8 cellular contexts compared by ENCODE assay signal in the genomic region with DNA sequence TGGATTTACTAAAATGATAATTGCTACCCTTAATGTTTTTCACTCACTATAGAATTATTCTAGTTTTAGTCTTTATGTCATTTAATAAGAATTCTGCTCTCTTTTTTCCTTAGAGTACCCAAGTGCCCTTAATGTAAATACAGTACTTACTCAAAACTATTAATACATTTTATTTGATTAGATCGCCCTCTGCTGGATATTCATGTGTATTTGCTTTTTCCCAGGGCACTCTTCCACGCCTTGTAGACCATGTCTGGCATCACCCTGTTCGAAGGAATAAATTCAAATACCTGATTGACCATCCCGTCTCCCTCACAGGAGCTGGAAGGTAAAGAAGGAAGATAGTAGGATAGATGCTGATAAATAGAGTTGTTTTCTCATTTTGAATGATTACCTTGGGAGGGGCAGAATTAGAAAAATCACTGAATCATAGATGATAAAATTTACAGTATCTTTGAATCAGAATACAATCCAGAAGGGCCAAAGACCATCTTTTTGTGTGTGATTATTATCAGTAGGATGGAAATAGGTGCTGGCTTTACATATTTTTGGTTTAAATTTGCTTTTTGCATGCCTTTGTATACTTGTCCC. TPM values are rescaled to one million over a fixed set of nuclear protein-coding genes. Genes with fewer than 3 reads are reported as not detected.
DNase-seq lines count a peak whose midpoint lies in the region; ATAC-seq, FAIRE-seq and TF ChIP-seq lines count a peak whose summit lies in the region.

No MANE protein-coding gene starts in this region.

- intact Hi-C loops in CD4-positive, alpha-beta T cell (cut with DNase I, micrococcal nuclease), result loop anchor here (1.0 to 10.0 kb wide), 14 partner anchors 75 to 1132 kb away; a partner anchor contains a TSS

- peaks cover 14% of the 10 kb centered on the region for H3K4me1 Mint-ChIP-seq in CD4-positive, alpha-beta T cell (ENCODE audit: low read depth)

- H3K36me3 ChIP-seq in RWPE2 (ENCODE audit: low read depth) (no peaks in the 10 kb centered on the region), bronchial epithelial cell (ENCODE audit: control insufficient read depth, insufficient read depth, low read length) (no peaks in the 10 kb centered on the region), kidney epithelial cell (ENCODE audit: control insufficient read depth, insufficient read depth, low read length) (no peaks in the 10 kb centered on the region), thoracic aorta (no peaks in the 10 kb centered on the region)

- H3K27ac ChIP-seq in CD4-positive, alpha-beta T cell (ENCODE audit: low read depth, low read length), result no peak overlapping the region
- H3K27ac ChIP-seq in RWPE2 (ENCODE audit: poor library complexity, severe bottlenecking) (no peak overlapping the region), thoracic aorta (peak overlapping the region in 1 of 2 donors; percentile 58)

- no peak for FAIRE-seq in bronchial epithelial cell (lab: Jason Lieb, UNC)

- peaks cover 7% of the 10 kb centered on the region for H3K36me3 Mint-ChIP-seq in CD4-positive, alpha-beta T cell (ENCODE audit: low read depth)

- DNase-seq in CD4-positive, alpha-beta T cell, result peak in 4 of 10 experiments; percentile 5 to 17 (median 10)
- peak; percentile 84 for DNase-seq in NCI-H1092 treated with DMSO at 0.1 percent for 48 hours (lab: John Stamatoyannopoulos, UW)
- DNase-seq in RWPE2 (ENCODE audit: low spot score), result no peak
- peak; percentile 67 for DNase-seq in bronchial epithelial cell (ENCODE audit: low read depth)
- DNase-seq in kidney epithelial cell (ENCODE audit: low read depth), result no peak
- DNase-seq in thoracic aorta (ENCODE audit: low spot score), result no peak

- no peaks in the 10 kb centered on the region for H3K4me1 ChIP-seq in RWPE2 (ENCODE audit: insufficient read depth, poor library complexity, severe bottlenecking)
- peaks cover 5 to 18% of the 10 kb centered on the region in 2 donors for H3K4me1 ChIP-seq in thoracic aorta (ENCODE audit: control insufficient read depth in 1 of 2, low read depth in 2 of 2)

- peak overlapping the region; percentile 1 for H3K4me3 Mint-ChIP-seq in CD4-positive, alpha-beta T cell

- peak; percentile 81 for TF ChIP-seq CTCF in CD4-positive, alpha-beta T cell (IDR thresholded peaks at IDR 0.05)
- TF ChIP-seq CTCF in RWPE2 (IDR thresholded peaks at IDR 0.05; ENCODE audit: poor library complexity, severe bottlenecking) (peak; percentile 85), bronchial epithelial cell (IDR thresholded peaks at IDR 0.05; ENCODE audit: insufficient read depth, low read length, severe bottlenecking) (peak; percentile 37), kidney epithelial cell (IDR thresholded peaks at IDR 0.05; ENCODE audit: insufficient read depth, low read length, poor library complexity, severe bottlenecking) (peak; percentile 44), thoracic aorta (IDR thresholded peaks at IDR 0.05) (peak; percentile 78)

- CTCF ChIA-PET in CD4-positive, alpha-beta T cell (lab: Charles Lee), result interaction anchor here (0.7 to 1.5 kb wide), 4 partner anchors 249 to 367 kb away, joined by 3 to 8 read pairs (median 4); no protein-coding TSS in a partner anchor

- no peak overlapping the region for H3K27ac Mint-ChIP-seq in CD4-positive, alpha-beta T cell

- ATAC-seq in CD4-positive, alpha-beta T cell (ENCODE audit: poor library complexity), result no peak
- peak; percentile 32 for ATAC-seq in GM18867 (IDR thresholded peaks at IDR 0.05; ENCODE audit: unreplicated experiment)
- ATAC-seq in RWPE2 (ENCODE audit: low read depth), result peak; percentile 58
- ATAC-seq in thoracic aorta (ENCODE audit: insufficient number of reproducible peaks, low FRiP score, low read depth), result peak; percentile 81
- ATAC-seq in GM21381 (IDR thresholded peaks at IDR 0.05; ENCODE audit: unreplicated experiment), result no peak

- no peaks in the 10 kb centered on the region for H3K9me3 Mint-ChIP-seq in CD4-positive, alpha-beta T cell

- no peaks in the 10 kb centered on the region for H3K27me3 ChIP-seq in CD4-positive, alpha-beta T cell (ENCODE audit: control insufficient read depth, insufficient read depth, low read length)
- H3K27me3 ChIP-seq in RWPE2 (ENCODE audit: insufficient read depth, poor library complexity, severe bottlenecking) (no peaks in the 10 kb centered on the region), bronchial epithelial cell (ENCODE audit: control insufficient read depth, insufficient read depth, low read length) (no peaks in the 10 kb centered on the region), kidney epithelial cell (ENCODE audit: control insufficient read depth, insufficient read depth, low read length) (no peaks in the 10 kb centered on the region), thoracic aorta (replicated peaks; ENCODE audit: insufficient read depth) (no peaks in the 10 kb centered on the region)

- POLR2A ChIA-PET in CD4-positive, alpha-beta T cell (lab: Charles Lee), result interaction anchor here (0.7 kb wide), 1 partner anchor 16 kb away, joined by 3 read pairs; no protein-coding TSS in a partner anchor

- no peak overlapping the region for H3K4me3 ChIP-seq in RWPE2 (ENCODE audit: severe bottlenecking)
- H3K4me3 ChIP-seq in bronchial epithelial cell (ENCODE audit: low read depth, low read length), result no peak overlapping the region
- no peak overlapping the region for H3K4me3 ChIP-seq in kidney epithelial cell (ENCODE audit: low read depth, low read length)
- H3K4me3 ChIP-seq in thoracic aorta, result no peak overlapping the region

- no peaks in the 10 kb centered on the region for H3K9me3 ChIP-seq in CD4-positive, alpha-beta T cell (ENCODE audit: control insufficient read depth, low read length)
- H3K9me3 ChIP-seq in RWPE2 (ENCODE audit: severe bottlenecking) (no peaks in the 10 kb centered on the region), thoracic aorta (no peaks in the 10 kb centered on the region)

- H3K27me3 Mint-ChIP-seq in CD4-positive, alpha-beta T cell, result no peaks in the 10 kb centered on the region

RNA-seq across cellular contexts. Expression of a gene that starts 4.1 kb away (rescaled TPM):
- total RNA-seq in CD4-positive, alpha-beta T cell, result 1 to 10 TPM; 1.1 TPM
- total RNA-seq in bronchial epithelial cell (0.26 TPM in 1 of 2 replicates, not detected in the other), kidney epithelial cell (0.34 and 0.50 TPM in 2 replicates), thoracic aorta (not detected)

Comparison
In these comparisons a context has a peak if more than half of its experiments do, and no peak if none do; other contexts are left out.
1. ATAC-seq: peak in GM18867 (single experiment), RWPE2 (single experiment) and thoracic aorta (single experiment); none in CD4-positive, alpha-beta T cell (single experiment) and GM21381 (single experiment).
2. DNase-seq: peak in NCI-H1092 treated with DMSO at 0.1 percent for 48 hours (single experiment) and bronchial epithelial cell (single experiment); none in RWPE2 (single experiment), kidney epithelial cell (single experiment) and thoracic aorta (single experiment).
3. Peak in every context shown above with its lines, with median percentiles within 50 percentile points of each other: CTCF ChIP-seq.